ENCODE assay signal across 11 cellular contexts in genomic region chr5:45081082-45081481, GRCh38.
"Had no signal": no experiment of that assay in that cellular context is flagged by ENCODE, and none has a peak within 500 bp of the region (broad histone marks: within the 10 kb centered on the region; RNA-seq: fewer than 3 reads in every experiment).

No MANE protein-coding gene starts in this region.

- ATAC-seq: GM23338, HCT116 had no signal

- H3K9me3 ChIP-seq: HAP-1 had no signal

- DNase-seq: GM23248, GOT3, H7, H9, HCEC 1CT, HFFc6 had no signal

- H3K36me3 ChIP-seq: HAP-1 had no signal

- FAIRE-seq: H1, H54 had no signal

- H3K4me1 ChIP-seq: HAP-1 had no signal

- H3K4me3 ChIP-seq: GM23248, GM23338, HAP-1 had no signal
